Comparison of ENCODE assay signal across 1 cellular context in the genomic region with DNA sequence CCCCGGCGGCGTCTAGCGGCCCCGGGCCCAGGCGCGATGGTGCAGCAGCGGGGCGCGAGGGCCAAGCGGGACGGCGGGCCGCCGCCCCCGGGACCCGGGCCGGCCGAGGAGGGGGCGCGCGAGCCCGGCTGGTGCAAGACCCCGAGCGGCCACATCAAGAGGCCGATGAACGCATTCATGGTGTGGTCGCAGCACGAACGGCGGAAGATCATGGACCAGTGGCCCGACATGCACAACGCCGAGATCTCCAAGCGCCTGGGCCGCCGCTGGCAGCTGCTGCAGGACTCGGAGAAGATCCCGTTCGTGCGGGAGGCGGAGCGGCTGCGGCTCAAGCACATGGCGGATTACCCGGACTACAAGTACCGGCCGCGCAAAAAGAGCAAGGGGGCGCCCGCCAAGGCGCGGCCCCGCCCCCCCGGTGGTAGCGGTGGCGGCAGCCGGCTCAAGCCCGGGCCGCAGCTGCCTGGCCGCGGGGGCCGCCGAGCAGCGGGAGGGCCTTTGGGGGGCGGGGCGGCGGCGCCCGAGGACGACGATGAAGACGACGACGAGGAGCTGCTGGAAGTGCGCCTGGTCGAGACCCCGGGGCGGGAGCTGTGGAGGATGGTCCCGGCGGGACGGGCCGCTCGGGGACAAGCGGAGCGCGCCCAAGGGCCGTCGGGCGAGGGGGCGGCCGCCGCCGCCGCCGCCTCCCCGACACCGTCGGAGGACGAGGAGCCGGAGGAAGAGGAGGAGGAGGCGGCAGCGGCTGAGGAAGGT.
TF ChIP-seq lines count a peak whose summit lies in the region.

No MANE protein-coding gene starts in this region.

TF ChIP-seq in HepG2, 621 proteins besides CTCF, POLR2A, EP300 and RAD21 (continued from another document and continues in another):
- TF ChIP-seq, protein P1, sequence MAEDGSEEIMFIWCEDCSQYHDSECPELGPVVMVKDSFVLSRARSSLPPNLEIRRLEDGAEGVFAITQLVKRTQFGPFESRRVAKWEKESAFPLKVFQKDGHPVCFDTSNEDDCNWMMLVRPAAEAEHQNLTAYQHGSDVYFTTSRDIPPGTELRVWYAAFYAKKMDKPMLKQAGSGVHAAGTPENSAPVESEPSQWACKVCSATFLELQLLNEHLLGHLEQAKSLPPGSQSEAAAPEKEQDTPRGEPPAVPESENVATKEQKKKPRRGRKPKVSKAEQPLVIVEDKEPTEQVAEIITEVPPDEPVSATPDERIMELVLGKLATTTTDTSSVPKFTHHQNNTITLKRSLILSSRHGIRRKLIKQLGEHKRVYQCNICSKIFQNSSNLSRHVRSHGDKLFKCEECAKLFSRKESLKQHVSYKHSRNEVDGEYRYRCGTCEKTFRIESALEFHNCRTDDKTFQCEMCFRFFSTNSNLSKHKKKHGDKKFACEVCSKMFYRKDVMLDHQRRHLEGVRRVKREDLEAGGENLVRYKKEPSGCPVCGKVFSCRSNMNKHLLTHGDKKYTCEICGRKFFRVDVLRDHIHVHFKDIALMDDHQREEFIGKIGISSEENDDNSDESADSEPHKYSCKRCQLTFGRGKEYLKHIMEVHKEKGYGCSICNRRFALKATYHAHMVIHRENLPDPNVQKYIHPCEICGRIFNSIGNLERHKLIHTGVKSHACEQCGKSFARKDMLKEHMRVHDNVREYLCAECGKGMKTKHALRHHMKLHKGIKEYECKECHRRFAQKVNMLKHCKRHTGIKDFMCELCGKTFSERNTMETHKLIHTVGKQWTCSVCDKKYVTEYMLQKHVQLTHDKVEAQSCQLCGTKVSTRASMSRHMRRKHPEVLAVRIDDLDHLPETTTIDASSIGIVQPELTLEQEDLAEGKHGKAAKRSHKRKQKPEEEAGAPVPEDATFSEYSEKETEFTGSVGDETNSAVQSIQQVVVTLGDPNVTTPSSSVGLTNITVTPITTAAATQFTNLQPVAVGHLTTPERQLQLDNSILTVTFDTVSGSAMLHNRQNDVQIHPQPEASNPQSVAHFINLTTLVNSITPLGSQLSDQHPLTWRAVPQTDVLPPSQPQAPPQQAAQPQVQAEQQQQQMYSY (CRISPR knock-in tag; IDR thresholded peaks at IDR 0.05), result no peak
- TF ChIP-seq ARID5B (CRISPR knock-in tag; IDR thresholded peaks at IDR 0.05), result no peak
- no peak; the same call in 1 of the 2 replicates for TF ChIP-seq ZNF574 (CRISPR knock-in tag; IDR thresholded peaks at IDR 0.05)
- TF ChIP-seq SP5 (CRISPR knock-in tag; IDR thresholded peaks at IDR 0.05; ENCODE audit: borderline replicate concordance, low read depth), result peak; percentile 22; the same call in 1 of the 2 replicates
- TF ChIP-seq, protein P2, sequence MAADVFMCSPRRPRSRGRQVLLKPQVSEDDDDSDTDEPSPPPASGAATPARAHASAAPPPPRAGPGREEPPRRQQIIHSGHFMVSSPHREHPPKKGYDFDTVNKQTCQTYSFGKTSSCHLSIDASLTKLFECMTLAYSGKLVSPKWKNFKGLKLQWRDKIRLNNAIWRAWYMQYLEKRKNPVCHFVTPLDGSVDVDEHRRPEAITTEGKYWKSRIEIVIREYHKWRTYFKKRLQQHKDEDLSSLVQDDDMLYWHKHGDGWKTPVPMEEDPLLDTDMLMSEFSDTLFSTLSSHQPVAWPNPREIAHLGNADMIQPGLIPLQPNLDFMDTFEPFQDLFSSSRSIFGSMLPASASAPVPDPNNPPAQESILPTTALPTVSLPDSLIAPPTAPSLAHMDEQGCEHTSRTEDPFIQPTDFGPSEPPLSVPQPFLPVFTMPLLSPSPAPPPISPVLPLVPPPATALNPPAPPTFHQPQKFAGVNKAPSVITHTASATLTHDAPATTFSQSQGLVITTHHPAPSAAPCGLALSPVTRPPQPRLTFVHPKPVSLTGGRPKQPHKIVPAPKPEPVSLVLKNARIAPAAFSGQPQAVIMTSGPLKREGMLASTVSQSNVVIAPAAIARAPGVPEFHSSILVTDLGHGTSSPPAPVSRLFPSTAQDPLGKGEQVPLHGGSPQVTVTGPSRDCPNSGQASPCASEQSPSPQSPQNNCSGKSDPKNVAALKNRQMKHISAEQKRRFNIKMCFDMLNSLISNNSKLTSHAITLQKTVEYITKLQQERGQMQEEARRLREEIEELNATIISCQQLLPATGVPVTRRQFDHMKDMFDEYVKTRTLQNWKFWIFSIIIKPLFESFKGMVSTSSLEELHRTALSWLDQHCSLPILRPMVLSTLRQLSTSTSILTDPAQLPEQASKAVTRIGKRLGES (CRISPR knock-in tag; IDR thresholded peaks at IDR 0.05; ENCODE audit: borderline replicate concordance), result no peak
- no peak for TF ChIP-seq HCFC1 (IDR thresholded peaks at IDR 0.05; ENCODE audit: low read depth, low read length)
- no peak for TF ChIP-seq ZNF326 (CRISPR knock-in tag; IDR thresholded peaks at IDR 0.05; ENCODE audit: borderline replicate concordance)
- TF ChIP-seq, protein P3, sequence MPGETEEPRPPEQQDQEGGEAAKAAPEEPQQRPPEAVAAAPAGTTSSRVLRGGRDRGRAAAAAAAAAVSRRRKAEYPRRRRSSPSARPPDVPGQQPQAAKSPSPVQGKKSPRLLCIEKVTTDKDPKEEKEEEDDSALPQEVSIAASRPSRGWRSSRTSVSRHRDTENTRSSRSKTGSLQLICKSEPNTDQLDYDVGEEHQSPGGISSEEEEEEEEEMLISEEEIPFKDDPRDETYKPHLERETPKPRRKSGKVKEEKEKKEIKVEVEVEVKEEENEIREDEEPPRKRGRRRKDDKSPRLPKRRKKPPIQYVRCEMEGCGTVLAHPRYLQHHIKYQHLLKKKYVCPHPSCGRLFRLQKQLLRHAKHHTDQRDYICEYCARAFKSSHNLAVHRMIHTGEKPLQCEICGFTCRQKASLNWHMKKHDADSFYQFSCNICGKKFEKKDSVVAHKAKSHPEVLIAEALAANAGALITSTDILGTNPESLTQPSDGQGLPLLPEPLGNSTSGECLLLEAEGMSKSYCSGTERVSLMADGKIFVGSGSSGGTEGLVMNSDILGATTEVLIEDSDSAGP (CRISPR knock-in tag; IDR thresholded peaks at IDR 0.05; ENCODE audit: borderline replicate concordance), result no peak
- TF ChIP-seq, protein P4, sequence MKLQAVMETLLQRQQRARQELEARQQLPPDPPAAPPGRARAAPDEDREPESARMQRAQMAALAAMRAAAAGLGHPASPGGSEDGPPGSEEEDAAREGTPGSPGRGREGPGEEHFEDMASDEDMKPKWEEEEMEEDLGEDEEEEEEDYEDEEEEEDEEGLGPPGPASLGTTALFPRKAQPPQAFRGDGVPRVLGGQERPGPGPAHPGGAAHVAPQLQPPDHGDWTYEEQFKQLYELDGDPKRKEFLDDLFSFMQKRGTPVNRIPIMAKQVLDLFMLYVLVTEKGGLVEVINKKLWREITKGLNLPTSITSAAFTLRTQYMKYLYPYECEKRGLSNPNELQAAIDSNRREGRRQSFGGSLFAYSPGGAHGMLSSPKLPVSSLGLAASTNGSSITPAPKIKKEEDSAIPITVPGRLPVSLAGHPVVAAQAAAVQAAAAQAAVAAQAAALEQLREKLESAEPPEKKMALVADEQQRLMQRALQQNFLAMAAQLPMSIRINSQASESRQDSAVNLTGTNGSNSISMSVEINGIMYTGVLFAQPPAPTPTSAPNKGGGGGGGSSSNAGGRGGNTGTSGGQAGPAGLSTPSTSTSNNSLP (IDR thresholded peaks at IDR 0.05; ENCODE audit: low read depth, low read length), result peak; percentile 25; the same call in 1 of the 2 replicates
- TF ChIP-seq, protein P5, sequence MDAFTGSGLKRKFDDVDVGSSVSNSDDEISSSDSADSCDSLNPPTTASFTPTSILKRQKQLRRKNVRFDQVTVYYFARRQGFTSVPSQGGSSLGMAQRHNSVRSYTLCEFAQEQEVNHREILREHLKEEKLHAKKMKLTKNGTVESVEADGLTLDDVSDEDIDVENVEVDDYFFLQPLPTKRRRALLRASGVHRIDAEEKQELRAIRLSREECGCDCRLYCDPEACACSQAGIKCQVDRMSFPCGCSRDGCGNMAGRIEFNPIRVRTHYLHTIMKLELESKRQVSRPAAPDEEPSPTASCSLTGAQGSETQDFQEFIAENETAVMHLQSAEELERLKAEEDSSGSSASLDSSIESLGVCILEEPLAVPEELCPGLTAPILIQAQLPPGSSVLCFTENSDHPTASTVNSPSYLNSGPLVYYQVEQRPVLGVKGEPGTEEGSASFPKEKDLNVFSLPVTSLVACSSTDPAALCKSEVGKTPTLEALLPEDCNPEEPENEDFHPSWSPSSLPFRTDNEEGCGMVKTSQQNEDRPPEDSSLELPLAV (CRISPR knock-in tag; conservative IDR thresholded peaks at IDR 0.05; ENCODE audit: low read depth), result no peak; the same call in 1 of the 2 replicates
- no peak for TF ChIP-seq SRSF1 (optimal IDR thresholded peaks at IDR 0.05; ENCODE audit: low read depth, low read length)
- 0 out of 2 replicates have a peak, but pooled peaks have one; percentile 9 for TF ChIP-seq ZNF564 (CRISPR knock-in tag; IDR thresholded peaks at IDR 0.05)
- TF ChIP-seq ZMAT3 (CRISPR knock-in tag; conservative IDR thresholded peaks at IDR 0.05), result no peak
- TF ChIP-seq SMYD3 (CRISPR knock-in tag; IDR thresholded peaks at IDR 0.05), result no peak
- TF ChIP-seq DMAP1 (CRISPR knock-in tag; IDR thresholded peaks at IDR 0.05), result peak; percentile 67; the same call in 1 of the 2 replicates
- no peak for TF ChIP-seq ZNF230 (CRISPR knock-in tag; IDR thresholded peaks at IDR 0.05)
- TF ChIP-seq, protein P6, sequence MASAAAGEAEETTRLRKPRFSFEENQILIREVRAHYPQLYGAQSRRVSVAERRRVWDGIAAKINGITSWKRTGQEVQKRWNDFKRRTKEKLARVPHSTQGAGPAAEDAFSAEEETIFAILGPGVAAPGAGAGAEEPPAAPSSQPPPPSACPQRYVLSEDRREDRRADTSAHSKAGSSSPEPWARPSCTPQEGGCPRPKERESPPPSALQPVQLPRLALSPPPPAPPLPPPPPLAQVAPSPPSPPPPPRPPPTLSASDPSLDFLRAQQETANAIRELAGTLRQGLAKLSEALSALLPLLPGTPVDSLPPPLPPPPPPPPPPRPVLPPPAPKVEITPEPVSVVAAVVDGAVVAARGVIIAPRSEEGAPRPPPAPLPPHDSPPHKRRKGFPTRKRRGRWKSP (CRISPR knock-in tag; IDR thresholded peaks at IDR 0.05), result no peak; the same call in 1 of the 2 replicates
- no peak for TF ChIP-seq FOXC1 (CRISPR knock-in tag; IDR thresholded peaks at IDR 0.05; ENCODE audit: borderline replicate concordance)
- TF ChIP-seq POGK (CRISPR knock-in tag; conservative IDR thresholded peaks at IDR 0.05), result no peak
- TF ChIP-seq ZNF616 (CRISPR knock-in tag; IDR thresholded peaks at IDR 0.05; ENCODE audit: low read depth), result no peak; the same call in 1 of the 2 replicates
- peak; percentile 59 for TF ChIP-seq ZFY (CRISPR knock-in tag; IDR thresholded peaks at IDR 0.05)
- no peak for TF ChIP-seq ZMYM4 (CRISPR knock-in tag; IDR thresholded peaks at IDR 0.05)
- no peak for TF ChIP-seq ZKSCAN5 (CRISPR knock-in tag; IDR thresholded peaks at IDR 0.05)
- 0 out of 2 replicates have a peak, but pooled peaks have one; percentile 1 for TF ChIP-seq BHLHE40 (IDR thresholded peaks at IDR 0.05; ENCODE audit: low read length)
- TF ChIP-seq BATF2 (CRISPR knock-in tag; IDR thresholded peaks at IDR 0.05), result no peak; the same call in 1 of the 2 replicates
